ENCODE assay signal across 8 cellular contexts in genomic region chr5:126777974-126778674, GRCh38. TPM values are rescaled to one million over a fixed set of nuclear protein-coding genes. Genes with fewer than 3 reads are reported as not detected.
DNase-seq lines count a peak whose midpoint lies in the region; ATAC-seq and TF ChIP-seq lines count a peak whose summit lies in the region.

No MANE protein-coding gene starts in this region.

- H3K4me3 ChIP-seq in right atrium auricular region (peak overlapping the region; percentile 70 to 83), uterus (peak overlapping the region; percentile 70 to 76)

- no peaks in the 10 kb centered on the region for H3K27me3 Mint-ChIP-seq in T-helper 1 cell treated with Interleukin-12 subunit alpha and Interleukin-12 subunit beta and Interleukin-4 antibody, amounts not matched to agents 30 μg/mL and 1 μg/mL, for 36 hours (ENCODE audit: low read depth)

- no peaks in the 10 kb centered on the region for H3K9me3 Mint-ChIP-seq in T-helper 1 cell treated with Interleukin-12 subunit alpha and Interleukin-12 subunit beta and Interleukin-4 antibody, amounts not matched to agents 30 μg/mL and 1 μg/mL, for 36 hours

- H3K27me3 ChIP-seq in right atrium auricular region (no peaks in the 10 kb centered on the region), uterus (no peaks in the 10 kb centered on the region)

- H3K4me1 Mint-ChIP-seq in T-helper 1 cell treated with Interleukin-12 subunit alpha and Interleukin-12 subunit beta and Interleukin-4 antibody, amounts not matched to agents 30 μg/mL and 1 μg/mL, for 36 hours (ENCODE audit: low read depth): peaks cover 30% of the 10 kb centered on the region

- H3K9me3 ChIP-seq in right atrium auricular region (no peaks in the 10 kb centered on the region), uterus (no peaks in the 10 kb centered on the region)

- H3K4me3 Mint-ChIP-seq in T-helper 1 cell treated with Interleukin-12 subunit alpha and Interleukin-12 subunit beta and Interleukin-4 antibody, amounts not matched to agents 30 μg/mL and 1 μg/mL, for 36 hours: peak overlapping the region; percentile 93

- H3K36me3 ChIP-seq in right atrium auricular region (no peaks in the 10 kb centered on the region), uterus (no peaks in the 10 kb centered on the region)

- ATAC-seq in HG02884 (IDR thresholded peaks at IDR 0.05; ENCODE audit: unreplicated experiment): peak; percentile 59

- TF ChIP-seq CTCF in right atrium auricular region (IDR thresholded peaks at IDR 0.05) (no peak), uterus (IDR thresholded peaks at IDR 0.05) (no peak)

- peaks cover 15% of the 10 kb centered on the region for H3K36me3 Mint-ChIP-seq in T-helper 1 cell treated with Interleukin-12 subunit alpha and Interleukin-12 subunit beta and Interleukin-4 antibody, amounts not matched to agents 30 μg/mL and 1 μg/mL, for 36 hours (ENCODE audit: low read depth)

- TF ChIP-seq POLR2A in GM15510 (IDR thresholded peaks at IDR 0.05; ENCODE audit: borderline replicate concordance, extremely low read depth, insufficient read length) (peak; percentile 94), uterus (IDR thresholded peaks at IDR 0.05) (peak; percentile 26 to 37)

- H3K27ac ChIP-seq in right atrium auricular region (peak overlapping the region; percentile 85 to 89), uterus (peak overlapping the region; percentile 88 to 96)

- DNase-seq in NCI-H146 treated with DMSO at 0.1 percent for 48 hours (lab: John Stamatoyannopoulos, UW; ENCODE audit: unreplicated experiment): peak; percentile 81
- DNase-seq in amygdala (lab: John Stamatoyannopoulos, UW): peak; percentile 24 to 90 (median 80)
- peak; percentile 81 for DNase-seq in right atrium auricular region (ENCODE audit: low spot score)
- peak; percentile 91 for DNase-seq in pulmonary artery endothelial cell (ENCODE audit: low read depth, low spot score)
- DNase-seq in uterus: peak; percentile 79 to 83

- peak overlapping the region; percentile 96 for H3K27ac Mint-ChIP-seq in T-helper 1 cell treated with Interleukin-12 subunit alpha and Interleukin-12 subunit beta and Interleukin-4 antibody, amounts not matched to agents 30 μg/mL and 1 μg/mL, for 36 hours

- intact Hi-C loops in uterus (cut with DNase I; ENCODE audit: low total_unique reads): no loop called here

- H3K4me1 ChIP-seq in right atrium auricular region (peaks cover 0 to 18% of the 10 kb centered on the region in 2 donors), uterus (no peaks in the 10 kb centered on the region)

RNA-seq across cellular contexts. Expression of gene LMNB1, which starts 1.2 kb away (rescaled TPM):
- 1 to 10 TPM; 2.5 to 2.6 TPM for total RNA-seq in right atrium auricular region
- total RNA-seq in pulmonary artery endothelial cell: 82.9 and 155 TPM in 2 replicates
- 10 to 100 TPM in 1 of 4 donors, 1 to 10 TPM in 1, under 1 TPM in 2; 0.29 to 66.7 (median 3.6) TPM for total RNA-seq in uterus

Comparison
In these comparisons a context has a peak if more than half of its experiments do, and no peak if none do; other contexts are left out.
1. Peak in every context shown above with its lines: DNase-seq, ATAC-seq, H3K4me3 ChIP-seq and H3K27ac ChIP-seq.